In the genomic region with DNA sequence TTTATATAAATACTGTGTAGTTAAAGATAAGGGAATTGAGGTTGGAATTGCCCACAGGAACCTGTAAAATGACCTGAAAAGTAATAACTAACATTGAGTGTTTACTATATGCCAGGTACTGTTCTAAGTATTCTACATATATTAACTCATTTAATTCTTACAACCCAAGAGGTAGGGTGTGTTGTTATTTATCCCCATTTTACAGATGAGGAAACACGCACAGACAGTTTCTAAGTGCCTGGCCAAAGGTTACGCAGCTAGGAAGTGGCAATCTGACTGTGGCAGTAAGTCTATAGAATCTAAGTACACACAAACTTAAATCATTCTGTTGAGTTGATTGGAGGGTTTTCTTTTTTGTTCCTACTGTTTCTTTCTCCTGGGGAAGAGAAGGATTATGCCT, we compare ENCODE assay signal across 8 cellular contexts. TPM values are rescaled to one million over a fixed set of nuclear protein-coding genes. Genes with fewer than 3 reads are reported as not detected.
DNase-seq lines count a peak whose midpoint lies in the region; ATAC-seq and TF ChIP-seq lines count a peak whose summit lies in the region.
"Had no signal": no experiment of that assay in that cellular context is flagged by ENCODE, and none has a peak within 500 bp of the region (broad histone marks: within the 10 kb centered on the region; RNA-seq: fewer than 3 reads in every experiment).

No MANE protein-coding gene starts in this region.

- no peak for TF ChIP-seq CTCF in GM23338 (conservative IDR thresholded peaks at IDR 0.05; ENCODE audit: low read depth in 2 of 2)
- TF ChIP-seq CTCF in WTC11 (IDR thresholded peaks at IDR 0.05) = no peak
- TF ChIP-seq CTCF in tibial nerve (IDR thresholded peaks at IDR 0.05) = no peak
- TF ChIP-seq CTCF in brain microvascular endothelial cell (IDR thresholded peaks at IDR 0.05; ENCODE audit: low read depth, low read length, missing control alignments) = no peak

- in situ Hi-C loops in brain microvascular endothelial cell (cut with HindIII; ENCODE audit: low pct_ligation_motif_present, low sequenced_read_pairs) = no loop called here

- H3F3A ChIP-seq in GM23338 (replicated peaks; ENCODE audit: low read depth) = peaks cover 30% of the 10 kb centered on the region

- H2AFZ ChIP-seq in GM23338 = no peak overlapping the region

- no peaks in the 10 kb centered on the region for H3K9me2 ChIP-seq in GM23338 (ENCODE audit: insufficient read depth)

- H3K27ac ChIP-seq in GM23338 (ENCODE audit: low read depth) = peak overlapping the region; percentile 91; the same call in 1 of the 2 replicates
- no peak overlapping the region for H3K27ac ChIP-seq in tibial nerve
- H3K27ac ChIP-seq in brain microvascular endothelial cell = no peak overlapping the region

- DNase-seq in GM23338 (ENCODE audit: low spot score) = no peak
- no peak for DNase-seq in WTC11 (ENCODE audit: low spot score)
- no peak for DNase-seq in natural killer cell treated with Interleukin-12 subunit alpha and Interleukin-12 subunit beta and Interleukin-15 and Interleukin-18, amount 100 ng/mL, for 72 hours (ENCODE audit: low spot score)
- no peak for DNase-seq in tibial nerve (ENCODE audit: low spot score in 2 of 2)
- DNase-seq in brain microvascular endothelial cell = no peak

- WGBS in tibial nerve, 2 donors = 88 to 92% methylated on average over 2 of the region's 2 CpGs

- H3K27me3 Mint-ChIP-seq in GM23338 (ENCODE audit: insufficient read depth, low read depth, poor library complexity) = peaks cover 50% of the 10 kb centered on the region
- H3K27me3 Mint-ChIP-seq in WTC11 (ENCODE audit: low read depth) = peaks cover 57% of the 10 kb centered on the region
- H3K27me3 Mint-ChIP-seq in natural killer cell treated with Interleukin-12 subunit alpha and Interleukin-12 subunit beta and Interleukin-15 and Interleukin-18, amount 100 ng/mL, for 72 hours = no peaks in the 10 kb centered on the region

- no peak for ATAC-seq in GM23338
- ATAC-seq in WTC11 = no peak
- no peak for ATAC-seq in natural killer cell treated with Interleukin-12 subunit alpha and Interleukin-12 subunit beta and Interleukin-15 and Interleukin-18, amount 100 ng/mL, for 72 hours
- ATAC-seq in GM18519 (IDR thresholded peaks at IDR 0.05; ENCODE audit: low FRiP score, unreplicated experiment) = no peak

- POLR2A ChIA-PET in WTC11 (lab: Charles Lee) = interaction anchor here (1.0 to 1.8 kb wide), 2 partner anchors 8 to 13 kb away, joined by 4 to 12 read pairs; no protein-coding TSS in a partner anchor

- H3K4me1 ChIP-seq in GM23338 (ENCODE audit: insufficient read depth) (peaks cover 7% of the 10 kb centered on the region; the same call in 1 of the 2 replicates), tibial nerve (peaks cover 0 to 32% (median 10%) of the 10 kb centered on the region in 4 donors)

- H3K4me2 ChIP-seq in GM23338 = no peak overlapping the region

- TF ChIP-seq EP300 in tibial nerve (IDR thresholded peaks at IDR 0.05) = no peak

- no peaks in the 10 kb centered on the region for H3K79me2 ChIP-seq in GM23338 (replicated peaks; ENCODE audit: insufficient read depth)

- peaks cover 30% of the 10 kb centered on the region for H3K36me3 Mint-ChIP-seq in GM23338 (ENCODE audit: low read depth)
- H3K36me3 Mint-ChIP-seq in WTC11 = peaks cover 27% of the 10 kb centered on the region
- H3K36me3 Mint-ChIP-seq in natural killer cell treated with Interleukin-12 subunit alpha and Interleukin-12 subunit beta and Interleukin-15 and Interleukin-18, amount 100 ng/mL, for 72 hours = peaks cover 9% of the 10 kb centered on the region

- H3K9me3 ChIP-seq in tibial nerve = no peaks in the 10 kb centered on the region
- H3K9me3 ChIP-seq: vagina had no signal

- CTCF ChIA-PET in WTC11 (lab: Charles Lee) = interaction anchor here (1.5 to 4.7 kb wide), 4 partner anchors 13 to 285 kb away, joined by 6 to 34 read pairs (median 20); partner anchors contain the start of gene GLI1

- H3K9me3 Mint-ChIP-seq in GM23338 (no peaks in the 10 kb centered on the region; the same call in 1 of the 3 replicates), WTC11 (no peaks in the 10 kb centered on the region; the same call in 1 of the 2 replicates)
- no peaks in the 10 kb centered on the region for H3K9me3 Mint-ChIP-seq in natural killer cell treated with Interleukin-12 subunit alpha and Interleukin-12 subunit beta and Interleukin-15 and Interleukin-18, amount 100 ng/mL, for 72 hours

- TF ChIP-seq POLR2A in tibial nerve (IDR thresholded peaks at IDR 0.05) = no peak

- H3K4me1 Mint-ChIP-seq in GM23338 (peaks cover 21% of the 10 kb centered on the region), WTC11 (peaks cover 20% of the 10 kb centered on the region)
- H3K4me1 Mint-ChIP-seq in natural killer cell treated with Interleukin-12 subunit alpha and Interleukin-12 subunit beta and Interleukin-15 and Interleukin-18, amount 100 ng/mL, for 72 hours (ENCODE audit: low read depth in 2 of 2) = peaks cover 55 to 57% of the 10 kb centered on the region in 2 donors

- peaks cover 19% of the 10 kb centered on the region for H3K36me3 ChIP-seq in GM23338 (ENCODE audit: insufficient read depth)
- peaks cover 0 to 27% (median under 1%) of the 10 kb centered on the region in 3 donors for H3K36me3 ChIP-seq in tibial nerve
- H3K36me3 ChIP-seq in brain microvascular endothelial cell (replicated peaks) = peaks cover 18% of the 10 kb centered on the region

- peak overlapping the region; percentile 99 for H3K27ac Mint-ChIP-seq in GM23338
- no peak overlapping the region for H3K27ac Mint-ChIP-seq in WTC11
- H3K27ac Mint-ChIP-seq in natural killer cell treated with Interleukin-12 subunit alpha and Interleukin-12 subunit beta and Interleukin-15 and Interleukin-18, amount 100 ng/mL, for 72 hours = peak overlapping the region; percentile 98

- no peak overlapping the region for H3K4me3 ChIP-seq in GM23338
- H3K4me3 ChIP-seq in tibial nerve = peak overlapping the region in 1 of 4 donors; percentile 59
- H3K4me3 ChIP-seq in brain microvascular endothelial cell (ENCODE audit: low read depth, low read length) = no peak overlapping the region

- no peaks in the 10 kb centered on the region; the same call in 1 of the 2 replicates for H4K20me1 ChIP-seq in GM23338 (replicated peaks; ENCODE audit: insufficient read depth)

- H3K4me3 Mint-ChIP-seq in GM23338 (peak overlapping the region; percentile 93), WTC11 (peak overlapping the region; percentile 93)
- H3K4me3 Mint-ChIP-seq in natural killer cell treated with Interleukin-12 subunit alpha and Interleukin-12 subunit beta and Interleukin-15 and Interleukin-18, amount 100 ng/mL, for 72 hours = peak overlapping the region; percentile 96

- peaks cover 52% of the 10 kb centered on the region for H3K27me3 ChIP-seq in GM23338 (ENCODE audit: insufficient read depth)
- H3K27me3 ChIP-seq in tibial nerve = peaks cover 0 to 25% of the 10 kb centered on the region in 2 donors
- H3K27me3 ChIP-seq in brain microvascular endothelial cell (replicated peaks) = peaks cover 22% of the 10 kb centered on the region
- H3K27me3 ChIP-seq: vagina had no signal

TF ChIP-seq in WTC11, 78 proteins besides CTCF, POLR2A, EP300 and RAD21 (continues in another document):
- TF ChIP-seq ZNF512 (CRISPR knock-in tag; IDR thresholded peaks at IDR 0.05; ENCODE audit: borderline replicate concordance) = no peak
- no peak for TF ChIP-seq TEAD4 (CRISPR knock-in tag; IDR thresholded peaks at IDR 0.05)

RNA-seq across cellular contexts. Expression of gene TSPAN31, which starts 1.1 kb away (rescaled TPM):
- total RNA-seq in GM23338 (2014; rRNA removed; shearing (Covaris generic)) = 15.6 and 32.9 TPM in 2 replicates
- 12.9 and 15.5 TPM in 2 replicates for polyA plus RNA-seq in GM23338 (2016; fragmentation: Nextera tagmentation; extraction: Ambion mirVana)
- total RNA-seq in WTC11 (2021) (9.9 to 18.6 TPM (median 18.4 TPM) in 3 replicates), tibial nerve (100 to 1,000 TPM in 1 of 4 donors, 10 to 100 TPM in 3; 47.1 to 115 (median 80.1) TPM)
- total RNA-seq in natural killer cell treated with Interleukin-12 subunit alpha and Interleukin-12 subunit beta and Interleukin-15 and Interleukin-18, amount 100 ng/mL, for 72 hours = 10 to 100 TPM; 14.4 to 34.9 TPM

RNA-seq across cellular contexts. Expression of gene AGAP2, which starts 5.2 kb away (rescaled TPM):
- 1.1 and 1.3 TPM in 2 replicates for total RNA-seq in GM23338 (2014; rRNA removed; shearing (Covaris generic))
- 0.36 and 0.38 TPM in 2 replicates for polyA plus RNA-seq in GM23338 (2016; fragmentation: Nextera tagmentation; extraction: Ambion mirVana)
- total RNA-seq in WTC11 (2021) (2.0 to 2.7 TPM (median 2.3 TPM) in 3 replicates), tibial nerve (1 to 10 TPM; 1.1 to 5.7 (median 2.5) TPM)
- 10 to 100 TPM; 47.5 to 54.1 TPM for total RNA-seq in natural killer cell treated with Interleukin-12 subunit alpha and Interleukin-12 subunit beta and Interleukin-15 and Interleukin-18, amount 100 ng/mL, for 72 hours
- total RNA-seq: NCI-H460 had no signal

RNA-seq across cellular contexts. Expression of gene CDK4, which starts 8.3 kb away (rescaled TPM):
- total RNA-seq in GM23338 (2014; rRNA removed; shearing (Covaris generic)) = 198 and 214 TPM in 2 replicates
- polyA plus RNA-seq in GM23338 (2016; fragmentation: Nextera tagmentation; extraction: Ambion mirVana) = 105 and 108 TPM in 2 replicates
- 125 to 152 TPM (median 145 TPM) in 3 replicates for total RNA-seq in WTC11 (2021)
- 100 to 1,000 TPM; 111 to 278 TPM for total RNA-seq in natural killer cell treated with Interleukin-12 subunit alpha and Interleukin-12 subunit beta and Interleukin-15 and Interleukin-18, amount 100 ng/mL, for 72 hours
- 100 to 1,000 TPM in 2 of 4 donors, 10 to 100 TPM in 2; 79.1 to 156 (median 99.0) TPM for total RNA-seq in tibial nerve

RNA-seq across cellular contexts. Expression of gene MARCHF9, which starts 11.1 kb away (rescaled TPM):
- total RNA-seq in GM23338 (2014; rRNA removed; shearing (Covaris generic)) = 2.9 and 3.5 TPM in 2 replicates
- 3.1 and 3.3 TPM in 2 replicates for polyA plus RNA-seq in GM23338 (2016; fragmentation: Nextera tagmentation; extraction: Ambion mirVana)
- 6.2 to 9.6 TPM (median 9.2 TPM) in 3 replicates for total RNA-seq in WTC11 (2021)
- total RNA-seq in natural killer cell treated with Interleukin-12 subunit alpha and Interleukin-12 subunit beta and Interleukin-15 and Interleukin-18, amount 100 ng/mL, for 72 hours = 10 to 100 TPM; 15.8 to 17.0 TPM
- total RNA-seq in tibial nerve = 10 to 100 TPM in 2 of 4 donors, 1 to 10 TPM in 2; 4.2 to 19.8 (median 10.4) TPM

RNA-seq across cellular contexts. Expression of gene CYP27B1, which starts 23.1 kb away (rescaled TPM):
- 2.7 and 6.8 TPM in 2 replicates for total RNA-seq in GM23338 (2014; rRNA removed; shearing (Covaris generic))
- 0.83 and 1.1 TPM in 2 replicates for polyA plus RNA-seq in GM23338 (2016; fragmentation: Nextera tagmentation; extraction: Ambion mirVana)
- 2.1 to 3.2 TPM (median 2.8 TPM) in 3 replicates for total RNA-seq in WTC11 (2021)
- 10 to 100 TPM; 11.7 to 18.8 TPM for total RNA-seq in natural killer cell treated with Interleukin-12 subunit alpha and Interleukin-12 subunit beta and Interleukin-15 and Interleukin-18, amount 100 ng/mL, for 72 hours
- 1 to 10 TPM in 1 of 4 donors, not detected in 3; 3.0 TPM for total RNA-seq in tibial nerve

Comparison
In these comparisons a context has a peak if more than half of its experiments do, and no peak if none do; other contexts are left out.
1. RNA of gene AGAP2, which starts 5.2 kb away (total RNA-seq): 47.5 to 54.1 TPM in natural killer cell treated with Interleukin-12 subunit alpha and Interleukin-12 subunit beta and Interleukin-15 and Interleukin-18, amount 100 ng/mL, for 72 hours; 1.1 to 5.7 TPM in tibial nerve, 2.0 to 2.7 TPM in WTC11 and 1.1 to 1.3 TPM in GM23338; every median in the first group is over 4 times any median in the second.
2. Peak in every context shown above with its lines, with median percentiles within 50 percentile points of each other: H3K4me3 Mint-ChIP-seq.